20 cellular contexts compared by ENCODE assay signal in the genomic region with DNA sequence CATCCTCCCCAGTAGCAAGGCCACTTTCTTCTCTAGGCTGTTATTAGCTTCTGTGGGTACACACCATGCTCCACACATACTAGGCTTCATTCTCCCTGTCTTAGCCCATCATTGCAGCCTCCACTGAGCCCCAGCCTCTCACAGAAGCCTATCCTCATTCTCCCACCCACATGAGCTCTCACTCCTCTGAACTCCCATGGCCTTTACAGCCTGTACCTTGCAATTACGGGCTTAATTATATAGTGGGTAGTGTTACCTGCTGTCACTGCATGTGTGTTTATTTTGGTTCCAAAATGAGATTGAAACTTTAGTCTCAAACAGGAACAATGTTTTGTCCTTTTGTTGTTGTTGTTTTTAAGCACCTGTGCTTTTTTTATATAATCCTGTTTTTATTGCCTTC.
"Had no signal": no experiment of that assay in that cellular context is flagged by ENCODE, and none has a peak within 500 bp of the region (broad histone marks: within the 10 kb centered on the region; RNA-seq: fewer than 3 reads in every experiment).

No MANE protein-coding gene starts in this region.

- H3K4me1 ChIP-seq: neural progenitor cell had no signal

- H3K27ac ChIP-seq: coronary artery, neural progenitor cell, spleen, tibial nerve had no signal

- H3K9me3 ChIP-seq: gastroesophageal sphincter, spleen, tibial nerve had no signal

- ATAC-seq: activated CD4-positive, alpha-beta T cell treated with anti-CD3 and anti-CD28 coated beads for 36 hours; activated T-cell treated with anti-CD3 and anti-CD28 coated beads, Interleukin-2, amount 50 U/mL, for 4 hours; gastroesophageal sphincter; left ventricle myocardium superior; naive thymus-derived CD8-positive, alpha-beta T cell; T-helper 17 cell had no signal

- H3K27me3 ChIP-seq: gastroesophageal sphincter, neural progenitor cell, tibial nerve had no signal

- H3K36me3 ChIP-seq: gastroesophageal sphincter, neural progenitor cell, spleen, tibial nerve had no signal

- H3K4me3 ChIP-seq: coronary artery, gastroesophageal sphincter, neural progenitor cell, spleen, tibial nerve had no signal

- DNase-seq: activated B cell treated with CpG ODN at 0.5 μM for 24 hours; activated CD4-positive, alpha-beta T cell treated with anti-CD3 and anti-CD28 coated beads for 36 hours; activated CD4-positive, alpha-beta T cell treated with anti-CD3 and anti-CD28 coated beads, Interleukin-2, amount 50 U/mL, for 48 hours; activated CD8-positive, alpha-beta memory T cell treated with anti-CD3 and anti-CD28 coated beads, Interleukin-2, amount 50 U/mL, for 48 hours; activated naive CD4-positive, alpha-beta T cell; activated T-cell treated with anti-CD3 and anti-CD28 coated beads, Interleukin-2, amount 50 U/mL, for 4 hours; amniotic stem cell; head of caudate nucleus; hypothalamus; left ventricle myocardium superior; mammary epithelial cell; naive thymus-derived CD8-positive, alpha-beta T cell; posterior cingulate gyrus; spleen; stimulated activated CD4-positive, alpha-beta T cell treated with anti-CD3 and anti-CD28 coated beads, Interleukin-4, amount 100 ng/mL, for 24 hours; T-helper 17 cell had no signal
